In genomic region chr2:240162531-240162930, GRCh38 we compare ENCODE assay signal across 26 cellular contexts. TPM values are rescaled to one million over a fixed set of nuclear protein-coding genes. Genes with fewer than 3 reads are reported as not detected.
A peak's percentile ranks its signal among the peaks of the same experiment; 100 is the strongest.
DNase-seq lines count a peak whose midpoint lies in the region; ATAC-seq, FAIRE-seq and TF ChIP-seq lines count a peak whose summit lies in the region.
"Had no signal": no experiment of that assay in that cellular context is flagged by ENCODE, and none has a peak within 500 bp of the region (broad histone marks: within the 10 kb centered on the region; RNA-seq: fewer than 3 reads in every experiment).

No MANE protein-coding gene starts in this region.

- H2AFZ ChIP-seq in H1 (ENCODE audit: low read length) = no peak overlapping the region
- H2AFZ ChIP-seq: GM23338 had no signal

- peaks cover 3% of the 10 kb centered on the region; the same call in 1 of the 2 replicates for H3K23me2 ChIP-seq in H1 (ENCODE audit: low read depth, low read length)

- no peak for TF ChIP-seq RAD21 in H1 (IDR thresholded peaks at IDR 0.05 in 1 of 2, conservative IDR thresholded peaks at IDR 0.05 in 1 of 2; ENCODE audit: low read depth in 2 of 2, low read length in 2 of 2)

- no peaks in the 10 kb centered on the region for H4K20me1 ChIP-seq in H1 (replicated peaks in 1 of 2; ENCODE audit: control insufficient read depth in 1 of 2, insufficient read depth in 2 of 2, low read length in 2 of 2)

- H2BK15ac ChIP-seq in H1 (ENCODE audit: low read length) = no peak overlapping the region

- H3K56ac ChIP-seq in H1 (replicated peaks; ENCODE audit: insufficient read length, low read depth, low read length) = no peak overlapping the region

- H3K27ac Mint-ChIP-seq in activated T-cell treated with anti-CD3 and anti-CD28 coated beads, Interleukin-2, amount 50 U/mL, for 24 hours = no peak overlapping the region
- H3K27ac Mint-ChIP-seq: CD8-positive, alpha-beta T cell; GM23338; HFFc6 had no signal

- TF ChIP-seq CTCF in RWPE2 (IDR thresholded peaks at IDR 0.05; ENCODE audit: poor library complexity, severe bottlenecking) = no peak
- no peak for TF ChIP-seq CTCF in H1 (IDR thresholded peaks at IDR 0.05; ENCODE audit: control extremely low read depth in 1 of 3, insufficient read depth in 1 of 3, low read depth in 1 of 3, low read length in 3 of 3)
- no peak for TF ChIP-seq CTCF in omental fat pad (IDR thresholded peaks at IDR 0.05)
- no peak for TF ChIP-seq CTCF in spleen (IDR thresholded peaks at IDR 0.05 in 8 of 11, conservative IDR thresholded peaks at IDR 0.05 in 3 of 11)

- no peak overlapping the region for H3K18ac ChIP-seq in H1 (ENCODE audit: extremely low read depth, low read length)

- H3K23ac ChIP-seq in H1 (ENCODE audit: insufficient read length) = no peak overlapping the region

- H3K36me3 ChIP-seq in RWPE2 (ENCODE audit: low read depth) (no peaks in the 10 kb centered on the region), H1 (ENCODE audit: control insufficient read depth in 2 of 4, insufficient read depth in 4 of 4, low read length in 3 of 4) (no peaks in the 10 kb centered on the region), spleen (no peaks in the 10 kb centered on the region)
- H3K36me3 ChIP-seq: HAP-1, MG63 had no signal

- H2AK5ac ChIP-seq in H1 (ENCODE audit: low read depth, low read length) = no peak overlapping the region

- no peak overlapping the region for H2BK12ac ChIP-seq in H1 (ENCODE audit: low read depth, low read length)

- H2BK120ac ChIP-seq in H1 (replicated peaks; ENCODE audit: low read depth, low read length) = no peak overlapping the region

- intact Hi-C loops in spleen (cut with DNase I; ENCODE audit: low total_unique reads) = no loop called here

- H3K4me3 ChIP-seq in RWPE2 (ENCODE audit: severe bottlenecking) (no peak overlapping the region), H1 (ENCODE audit: extremely low read depth in 1 of 4, insufficient read depth in 2 of 4, low read depth in 3 of 4, low read length in 4 of 4) (no peak overlapping the region), spleen (no peak overlapping the region)
- H3K4me3 ChIP-seq: GM23338, HAP-1, MG63 had no signal

- H3K4me2 ChIP-seq in H1 (ENCODE audit: insufficient read depth in 1 of 2, low read depth in 2 of 2, low read length in 2 of 2) = no peak overlapping the region
- H3K4me2 ChIP-seq: GM23338 had no signal

- no peaks in the 10 kb centered on the region for H3K4me1 ChIP-seq in RWPE2 (ENCODE audit: insufficient read depth, poor library complexity, severe bottlenecking)
- no peaks in the 10 kb centered on the region for H3K4me1 ChIP-seq in H1 (replicated peaks in 1 of 4; ENCODE audit: control insufficient read depth in 3 of 4, insufficient read depth in 4 of 4, low read length in 3 of 4)
- no peaks in the 10 kb centered on the region for H3K4me1 ChIP-seq in spleen
- H3K4me1 ChIP-seq: Caco-2, HAP-1 had no signal

- WGBS in H1 (ENCODE audit: extremely low coverage in 1 of 2, insufficient coverage in 1 of 2, insufficient read length in 1 of 2, insufficient replicate concordance in 2 of 2, low coverage in 1 of 2, low lambda C conversion rate in 2 of 2, missing lambda C conversion rate in 1 of 2), 2 experiments = 90% methylated on average over 6 of the region's 6 CpGs; no CpG with 5 or more reads in 1 of the 2 experiments
- WGBS in spleen, 5 donors = 77 to 83% (median 79%) methylated on average over 6 of the region's 6 CpGs

- no peak overlapping the region for H3K4me3 Mint-ChIP-seq in activated T-cell treated with anti-CD3 and anti-CD28 coated beads, Interleukin-2, amount 50 U/mL, for 24 hours
- H3K4me3 Mint-ChIP-seq: CD8-positive, alpha-beta T cell; GM23338; HFFc6 had no signal

- peaks cover 6% of the 10 kb centered on the region for H3K27me3 Mint-ChIP-seq in activated T-cell treated with anti-CD3 and anti-CD28 coated beads, Interleukin-2, amount 50 U/mL, for 24 hours

- no peaks in the 10 kb centered on the region for H3K79me2 ChIP-seq in H1 (ENCODE audit: control insufficient read depth in 1 of 2, insufficient read depth in 2 of 2, low read length in 2 of 2)

- DNase-seq in RWPE2 (ENCODE audit: low spot score) (peak; percentile 28), H1 (ENCODE audit: low read depth in 1 of 2, low spot score in 2 of 2) (no peak), omental fat pad (ENCODE audit: low spot score) (no peak), spleen (peak; percentile 40), T-helper 1 cell (no peak), SIG-M5 (lab: John Stamatoyannopoulos, UW) (no peak)
- DNase-seq in activated T-cell treated with anti-CD3 and anti-CD28 coated beads, Interleukin-2, amount 50 U/mL, for 24 hours = no peak
- DNase-seq: C1 segment of cervical spinal cord; Caco-2; CD8-positive, alpha-beta T cell; HFFc6; IMR-90; KG1; MG63; NCI-H2029 treated with DMSO at 0.1 percent for 48 hours; NCI-H446 treated with DMSO at 0.1 percent for 48 hours; NCI-H526; NCI-H82; NK-92 treated with Interleukin-12 subunit alpha and Interleukin-12 subunit beta, amount 100 ng/mL, for 24 hours; PC-3; Right ventricle myocardium superior had no signal

- CTCF ChIA-PET in H1 (lab: Charles Lee; ENCODE audit: partially characterized antibody) = no interaction called here

- H3K14ac ChIP-seq in H1 (ENCODE audit: insufficient read length) = no peak overlapping the region

- H3K36me3 Mint-ChIP-seq in activated T-cell treated with anti-CD3 and anti-CD28 coated beads, Interleukin-2, amount 50 U/mL, for 24 hours (ENCODE audit: low read depth) = no peaks in the 10 kb centered on the region
- H3K36me3 Mint-ChIP-seq: CD8-positive, alpha-beta T cell had no signal

- H3K9me3 ChIP-seq in RWPE2 (ENCODE audit: severe bottlenecking) = no peaks in the 10 kb centered on the region
- peaks cover 0 to 4% of the 10 kb centered on the region in 2 experiments; a peak in 2 of 4 replicates for H3K9me3 ChIP-seq in H1 (ENCODE audit: insufficient read depth in 2 of 2, low read depth in 1 of 2, low read length in 1 of 2)
- peaks cover 0 to 10% (median 0%) of the 10 kb centered on the region in 8 donors for H3K9me3 ChIP-seq in spleen
- H3K9me3 ChIP-seq: Caco-2, HAP-1, MG63 had no signal

- H3K9ac ChIP-seq in H1 (replicated peaks in 1 of 4; ENCODE audit: extremely low read depth in 1 of 4, low read depth in 3 of 4, low read length in 3 of 4) = no peak overlapping the region

- H3K4me1 Mint-ChIP-seq in activated T-cell treated with anti-CD3 and anti-CD28 coated beads, Interleukin-2, amount 50 U/mL, for 24 hours (ENCODE audit: low read depth) = no peaks in the 10 kb centered on the region
- H3K4me1 Mint-ChIP-seq: GM23338 had no signal

- FAIRE-seq in H1 (lab: Jason Lieb, UNC) = no peak
- FAIRE-seq: G401.6 had no signal

- no peak overlapping the region for H3K27ac ChIP-seq in RWPE2 (ENCODE audit: poor library complexity, severe bottlenecking)
- H3K27ac ChIP-seq in H1 (ENCODE audit: low read depth, low read length) = no peak overlapping the region
- no peak overlapping the region for H3K27ac ChIP-seq in spleen

- H4K91ac ChIP-seq in H1 (replicated peaks; ENCODE audit: insufficient read length, low read length) = no peak overlapping the region

- no peak overlapping the region for H2BK20ac ChIP-seq in H1 (ENCODE audit: low read length)

- H3K79me1 ChIP-seq in H1 (ENCODE audit: low read depth, low read length) = no peaks in the 10 kb centered on the region

- no peak for TF ChIP-seq POLR2A in H1 (IDR thresholded peaks at IDR 0.05; ENCODE audit: control extremely low read depth in 1 of 2, low read depth in 2 of 2, low read length in 2 of 2)
- no peak for TF ChIP-seq POLR2A in spleen (IDR thresholded peaks at IDR 0.05)

- POLR2A ChIA-PET in H1 (lab: Charles Lee; ENCODE audit: partially characterized antibody) = no interaction called here

- no peak for ATAC-seq in RWPE2 (ENCODE audit: low read depth)
- peak; percentile 7 for ATAC-seq in omental fat pad (ENCODE audit: low FRiP score)
- ATAC-seq: CD8-positive, alpha-beta T cell; GM23338; PC-3 had no signal

- H4K8ac ChIP-seq in H1 (ENCODE audit: extremely low read depth, insufficient read depth, low read length) = peak overlapping the region; percentile 25; the same call in 1 of the 2 replicates

- H3K4ac ChIP-seq in H1 (replicated peaks; ENCODE audit: insufficient read length, low read depth, low read length) = no peak overlapping the region

- H3K9me3 Mint-ChIP-seq in activated T-cell treated with anti-CD3 and anti-CD28 coated beads, Interleukin-2, amount 50 U/mL, for 24 hours = no peaks in the 10 kb centered on the region
- H3K9me3 Mint-ChIP-seq: CD8-positive, alpha-beta T cell; HFFc6 had no signal

- no peak overlapping the region for H2BK5ac ChIP-seq in H1 (ENCODE audit: low read depth, low read length)

- no peak for TF ChIP-seq EP300 in H1 (IDR thresholded peaks at IDR 0.05; ENCODE audit: borderline replicate concordance in 1 of 2, low read depth in 2 of 2, low read length in 2 of 2)

- no peak overlapping the region for H4K5ac ChIP-seq in H1 (ENCODE audit: insufficient read length, low read depth, low read length)

- H3K27me3 ChIP-seq in RWPE2 (ENCODE audit: insufficient read depth, poor library complexity, severe bottlenecking) = peaks cover 3% of the 10 kb centered on the region
- H3K27me3 ChIP-seq in H1 (replicated peaks in 1 of 4; ENCODE audit: control insufficient read depth in 3 of 4, extremely low read depth in 1 of 4, insufficient read depth in 3 of 4, low read length in 3 of 4) = no peaks in the 10 kb centered on the region; a peak in 1 of 7 replicates
- H3K27me3 ChIP-seq in spleen (replicated peaks in 1 of 7) = peaks cover 0 to 25% (median 0%) of the 10 kb centered on the region in 7 donors
- H3K27me3 ChIP-seq: MG63 had no signal

RNA-seq across cellular contexts. Expression of gene OTOS, which starts 22.1 kb away (rescaled TPM):
- total RNA-seq in H1 (2021; fragmentation: NEBNext Ultra II Directional; extraction: Animal tissue kit (Norgen Biotek cat#: 25700)) = 0.63 TPM in 1 of 2 replicates, not detected in the other
- polyA plus RNA-seq in H1 (2011; rRNA removed) (0.17 and 0.19 TPM in 2 replicates), spleen (not detected)
- not detected for polyA plus RNA-seq in H1 (2011; cell fraction: cytosol; rRNA removed)
- polyA plus RNA-seq in H1 (2011; cell fraction: nucleus; rRNA removed) = not detected
- polyA plus RNA-seq in H1 (2012, experiment 1 of 2) = not detected in 4 replicates
- polyA plus RNA-seq in H1 (2012, experiment 2 of 2) = 0.92 TPM
- polyA plus RNA-seq in H1 (2013, experiment 1 of 2) = 0.28 TPM
- polyA plus RNA-seq in H1 (2013, experiment 2 of 2) = 0.35 TPM
- not detected in 2 replicates for polyA minus RNA-seq in H1 (2011; rRNA and poly(A)+ RNA removed)
- polyA minus RNA-seq in H1 (2011; cell fraction: cytosol; rRNA and poly(A)+ RNA removed) = not detected
- polyA minus RNA-seq in H1 (2011; cell fraction: nucleus; rRNA and poly(A)+ RNA removed) = not detected
- total RNA-seq in omental fat pad (not detected), spleen (not detected)
- total RNA-seq: A673; Caco-2; CD8-positive, alpha-beta T cell; GM23338; IMR-90; PC-3; Right ventricle myocardium superior; SK-MEL-5 had no signal

RNA-seq across cellular contexts. Expression of gene COPS9, which starts 26.4 kb away (rescaled TPM):
- total RNA-seq in H1 (2021; fragmentation: NEBNext Ultra II Directional; extraction: Animal tissue kit (Norgen Biotek cat#: 25700)) = 143 and 154 TPM in 2 replicates
- 234 and 306 TPM in 2 replicates for polyA plus RNA-seq in H1 (2011; rRNA removed)
- polyA plus RNA-seq in H1 (2011; cell fraction: cytosol; rRNA removed) = 237 TPM
- polyA plus RNA-seq in H1 (2011; cell fraction: nucleus; rRNA removed) = 222 TPM
- 208 to 299 TPM (median 271 TPM) in 4 replicates for polyA plus RNA-seq in H1 (2012, experiment 1 of 2)
- 793 TPM for polyA plus RNA-seq in H1 (2012, experiment 2 of 2)
- polyA plus RNA-seq in H1 (2013, experiment 1 of 2) = 262 TPM
- 274 TPM for polyA plus RNA-seq in H1 (2013, experiment 2 of 2)
- 13.5 and 13.9 TPM in 2 replicates for polyA minus RNA-seq in H1 (2011; rRNA and poly(A)+ RNA removed)
- 35.4 TPM for polyA minus RNA-seq in H1 (2011; cell fraction: cytosol; rRNA and poly(A)+ RNA removed)
- 19.7 TPM for polyA minus RNA-seq in H1 (2011; cell fraction: nucleus; rRNA and poly(A)+ RNA removed)
- total RNA-seq in omental fat pad = 100 to 1,000 TPM; 130 to 198 (median 150) TPM
- total RNA-seq in spleen = 100 to 1,000 TPM in 2 of 7 donors, 10 to 100 TPM in 5; 74.7 to 154 (median 85.7) TPM
- polyA plus RNA-seq in spleen = 100 to 1,000 TPM; 273 to 441 (median 321) TPM

Comparison
In these comparisons a context has a peak if more than half of its experiments do, and no peak if none do; other contexts are left out.
1. DNase-seq: peak in RWPE2 (single experiment) and spleen (single experiment); none in H1 (0 of 2), omental fat pad (single experiment), activated T-cell treated with anti-CD3 and anti-CD28 coated beads, Interleukin-2, amount 50 U/mL, for 24 hours (single experiment), T-helper 1 cell (0 of 5) and SIG-M5 (single experiment).